ENCODE assay signal across 8 cellular contexts in the genomic region with DNA sequence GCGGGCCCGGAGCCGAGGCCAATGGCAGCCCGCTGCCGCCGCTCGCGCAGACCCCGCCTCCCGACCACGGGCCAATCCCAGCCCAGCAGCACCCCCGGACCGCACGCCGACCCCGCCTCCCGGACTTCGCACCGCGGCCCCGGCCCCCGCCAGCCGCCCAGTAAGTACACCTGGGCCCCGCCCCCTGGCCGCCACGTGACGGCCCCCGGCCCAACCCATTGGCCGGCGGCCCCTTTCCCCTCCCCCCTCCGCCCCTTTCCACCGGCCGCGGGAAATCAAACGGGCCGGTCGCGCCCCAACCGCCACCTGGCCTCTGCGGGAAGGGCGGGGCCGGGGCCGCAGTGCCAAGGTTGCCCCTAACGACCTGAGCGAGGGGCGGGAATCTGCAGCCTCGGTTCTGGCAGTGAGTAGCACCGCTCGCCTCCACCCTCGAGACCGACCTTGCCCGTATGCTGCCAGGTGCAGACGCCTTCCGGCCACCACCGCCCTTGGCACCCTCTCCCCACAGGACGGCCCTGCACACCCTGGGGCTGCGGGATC. TPM values are rescaled to one million over a fixed set of nuclear protein-coding genes. Genes with fewer than 3 reads are reported as not detected.
DNase-seq lines count a peak whose midpoint lies in the region; ATAC-seq lines count a peak whose summit lies in the region.

A gene (minus strand): TSS at position 26 of the 540 bp plus-strand sequence. CDS start 139 bp downstream, outside the sequence.

- no peaks in the 10 kb centered on the region for H3K9me3 Mint-ChIP-seq in activated naive CD4-positive, alpha-beta T cell treated with anti-CD3 and anti-CD28 coated beads, Interleukin-2, amount 50 U/mL, for 72 hours

- peak; percentile 98 for DNase-seq in DMS53 (lab: John Stamatoyannopoulos, UW)
- peak; percentile 76 for DNase-seq in Jurkat, Clone E6-1 (ENCODE audit: low read depth, low spot score)
- DNase-seq in SK-N-MC (ENCODE audit: low read depth, low spot score): no peak
- DNase-seq in activated naive CD4-positive, alpha-beta T cell treated with anti-CD3 and anti-CD28 coated beads, Interleukin-2, amount 50 U/mL, for 72 hours (ENCODE audit: low spot score in 2 of 2): peak in 1 of 2 donors; percentile 80
- DNase-seq in hepatic stellate cell (ENCODE audit: low spot score): peak; percentile 64
- DNase-seq in stimulated activated CD4-positive, alpha-beta T cell treated with anti-CD3 and anti-CD28 coated beads, Interleukin-12 subunit alpha, Interleukin-12 subunit beta, amount 100 ng/mL, for 24 hours (ENCODE audit: low read depth in 2 of 2): peak; percentile 31 to 65
- no peak for DNase-seq in medulla oblongata (ENCODE audit: extremely low spot score)

- H3K9me3 ChIP-seq in SK-N-MC (ENCODE audit: low read depth, low read length): no peaks in the 10 kb centered on the region

- H3K9ac ChIP-seq in SK-N-MC (ENCODE audit: insufficient read length): no peak within 1 kb of the TSS

- peak within 1 kb of the TSS in 1 of 2 donors; percentile 90 for H3K27ac Mint-ChIP-seq in activated naive CD4-positive, alpha-beta T cell treated with anti-CD3 and anti-CD28 coated beads, Interleukin-2, amount 50 U/mL, for 72 hours

- H3K36me3 Mint-ChIP-seq in activated naive CD4-positive, alpha-beta T cell treated with anti-CD3 and anti-CD28 coated beads, Interleukin-2, amount 50 U/mL, for 72 hours: peaks cover 0 to 6% of the 10 kb centered on the region in 2 donors

- no peak within 1 kb of the TSS for H3K27ac ChIP-seq in SK-N-MC

- no peaks in the 10 kb centered on the region for H3K36me3 ChIP-seq in SK-N-MC (ENCODE audit: insufficient read depth, low read length)

- peak; percentile 65 to 88 for ATAC-seq in activated naive CD4-positive, alpha-beta T cell treated with anti-CD3 and anti-CD28 coated beads, Interleukin-2, amount 50 U/mL, for 72 hours
- ATAC-seq in HG03460 (IDR thresholded peaks at IDR 0.05; ENCODE audit: unreplicated experiment): no peak

- peak within 1 kb of the TSS; percentile 56 for H3K4me3 ChIP-seq in Jurkat, Clone E6-1 (ENCODE audit: low read length)
- peak within 1 kb of the TSS; percentile 81 for H3K4me3 ChIP-seq in SK-N-MC

RNA-seq across cellular contexts. Expression of the gene that starts here (rescaled TPM):
- polyA plus RNA-seq in Jurkat, Clone E6-1 (2012; ENCODE audit: insufficient read depth, insufficient read length): 34.9 TPM
- total RNA-seq in activated naive CD4-positive, alpha-beta T cell treated with anti-CD3 and anti-CD28 coated beads, Interleukin-2, amount 50 U/mL, for 72 hours: 1 to 10 TPM in 1 of 2 donors, under 1 TPM in 1; 0.18 to 1.7 TPM

Comparison
In these comparisons a context has a peak if more than half of its experiments do, and no peak if none do; other contexts are left out.
1. DNase-seq: peak in DMS53 (single experiment), Jurkat, Clone E6-1 (single experiment), hepatic stellate cell (single experiment) and stimulated activated CD4-positive, alpha-beta T cell treated with anti-CD3 and anti-CD28 coated beads, Interleukin-12 subunit alpha, Interleukin-12 subunit beta, amount 100 ng/mL, for 24 hours (2 of 2); none in SK-N-MC (single experiment) and medulla oblongata (single experiment).